ENCODE assay signal across 1 cellular context in genomic region chr9:136534396-136534795, GRCh38.
TF ChIP-seq lines count a peak whose summit lies in the region.

No MANE protein-coding gene starts in this region.

TF ChIP-seq in liver, 16 proteins besides CTCF, POLR2A, EP300 and RAD21 (continued from another document):
- TF ChIP-seq REST (IDR thresholded peaks at IDR 0.05) (no peak), EGR1 (IDR thresholded peaks at IDR 0.05; ENCODE audit: low read depth in 2 of 2) (no peak), TAF1 (conservative IDR thresholded peaks at IDR 0.05) (no peak), NR2F2 (IDR thresholded peaks at IDR 0.05) (no peak), HNF4G (IDR thresholded peaks at IDR 0.05) (no peak), FOXA2 (IDR thresholded peaks at IDR 0.05) (no peak)
